ENCODE assay signal across 8 cellular contexts in the genomic region with DNA sequence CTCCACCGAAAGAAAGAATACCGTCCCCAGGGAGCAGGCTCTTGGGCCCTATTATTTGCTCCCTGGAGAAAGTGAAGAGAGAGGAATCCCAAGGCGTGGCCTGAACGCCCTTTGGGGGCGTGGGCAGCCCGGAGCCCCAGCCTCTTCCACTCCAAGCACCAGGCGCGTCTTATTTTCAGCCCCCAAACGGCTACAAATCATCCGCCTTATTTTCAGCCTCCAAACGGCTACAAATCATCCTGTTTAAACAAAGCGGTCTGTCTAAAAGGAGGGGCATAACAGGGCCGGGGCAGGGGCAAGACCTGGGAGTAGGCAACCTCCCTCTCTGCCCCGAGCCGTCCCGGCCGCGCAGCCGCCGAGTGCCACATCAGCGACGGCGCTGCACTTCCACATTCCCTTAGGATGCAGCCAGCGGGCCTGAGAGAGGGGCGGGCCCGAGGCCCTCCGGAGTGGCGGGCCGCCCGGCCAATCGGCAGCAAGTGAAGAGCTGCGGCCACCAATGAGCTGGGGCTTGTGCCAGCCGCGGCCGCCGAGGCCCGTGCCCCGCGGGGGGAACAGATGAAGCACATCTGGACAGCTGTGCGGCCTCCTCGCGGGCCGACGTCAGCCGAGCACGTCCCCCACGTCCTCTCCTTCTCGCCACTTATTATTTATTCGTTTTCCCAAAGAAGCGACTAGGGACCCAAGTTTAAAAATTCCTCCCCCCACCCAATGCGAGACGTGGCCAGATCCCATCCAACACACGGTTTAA. TPM values are rescaled to one million over a fixed set of nuclear protein-coding genes. Genes with fewer than 3 reads are reported as not detected.
A peak's percentile ranks its signal among the peaks of the same experiment; 100 is the strongest.
DNase-seq lines count a peak whose midpoint lies in the region; ATAC-seq and TF ChIP-seq lines count a peak whose summit lies in the region.

A gene with protein sequence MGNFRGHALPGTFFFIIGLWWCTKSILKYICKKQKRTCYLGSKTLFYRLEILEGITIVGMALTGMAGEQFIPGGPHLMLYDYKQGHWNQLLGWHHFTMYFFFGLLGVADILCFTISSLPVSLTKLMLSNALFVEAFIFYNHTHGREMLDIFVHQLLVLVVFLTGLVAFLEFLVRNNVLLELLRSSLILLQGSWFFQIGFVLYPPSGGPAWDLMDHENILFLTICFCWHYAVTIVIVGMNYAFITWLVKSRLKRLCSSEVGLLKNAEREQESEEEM (plus strand): TSS at position 561 of the 751 bp plus-strand sequence. CDS start 62,593 bp downstream, outside the sequence.

- CTCF ChIA-PET in RWPE1 (lab: Yijun Ruan, JAX), result no interaction called here

- H3K4me1 Mint-ChIP-seq in GM23338, result peaks cover 9% of the 10 kb centered on the region
- peaks cover 15% of the 10 kb centered on the region for H3K4me1 Mint-ChIP-seq in neural crest cell
- H3K4me1 Mint-ChIP-seq in stimulated activated naive CD8-positive, alpha-beta T cell treated with anti-CD3 and anti-CD28 coated beads, Interleukin-15, amount 100 ng/mL, for 72 hours, result peaks cover 9% of the 10 kb centered on the region

- H3K4me1 ChIP-seq in GM23338 (ENCODE audit: insufficient read depth), result peaks cover 7% of the 10 kb centered on the region
- peaks cover 24% of the 10 kb centered on the region for H3K4me1 ChIP-seq in foreskin keratinocyte

- H3K4me3 ChIP-seq in GM23338, result peak within 1 kb of the TSS; percentile 74

- 0 out of 2 replicates have a peak, but pooled peaks cover 3% of the 10 kb centered on the region for H3K79me2 ChIP-seq in GM23338 (replicated peaks; ENCODE audit: insufficient read depth)

- peak within 1 kb of the TSS; percentile 87 for H3K4me3 Mint-ChIP-seq in GM23338
- peak within 1 kb of the TSS; percentile 98 for H3K4me3 Mint-ChIP-seq in neural crest cell
- H3K4me3 Mint-ChIP-seq in stimulated activated naive CD8-positive, alpha-beta T cell treated with anti-CD3 and anti-CD28 coated beads, Interleukin-15, amount 100 ng/mL, for 72 hours, result peak within 1 kb of the TSS; percentile 83 to 86

- TF ChIP-seq CTCF in GM23338 (conservative IDR thresholded peaks at IDR 0.05; ENCODE audit: low read depth in 2 of 2), result no peak
- no peak for TF ChIP-seq CTCF in RWPE1 (conservative IDR thresholded peaks at IDR 0.05; ENCODE audit: low read depth)
- peak; percentile 36 for TF ChIP-seq CTCF in foreskin keratinocyte (conservative IDR thresholded peaks at IDR 0.05)
- TF ChIP-seq CTCF in neural crest cell (conservative IDR thresholded peaks at IDR 0.05), result no peak

- H3K9me2 ChIP-seq in GM23338 (ENCODE audit: insufficient read depth), result no peaks in the 10 kb centered on the region

- H3K27ac Mint-ChIP-seq in GM23338 (peak within 1 kb of the TSS; percentile 23), neural crest cell (ENCODE audit: unreplicated experiment) (peak within 1 kb of the TSS; percentile 96)
- H3K27ac Mint-ChIP-seq in stimulated activated naive CD8-positive, alpha-beta T cell treated with anti-CD3 and anti-CD28 coated beads, Interleukin-15, amount 100 ng/mL, for 72 hours, result peak within 1 kb of the TSS in 1 of 2 donors; percentile 10

- POLR2A ChIA-PET in RWPE1 (lab: Yijun Ruan, JAX; ENCODE audit: low non-redundant PET), result interaction anchor here (0.9 kb wide), 1 partner anchor 49 kb away, joined by 3 read pairs; no protein-coding TSS in a partner anchor

- no peaks in the 10 kb centered on the region for H4K20me1 ChIP-seq in GM23338 (replicated peaks; ENCODE audit: insufficient read depth)

- H3K36me3 ChIP-seq in GM23338 (ENCODE audit: insufficient read depth), result no peaks in the 10 kb centered on the region

- DNase-seq in Daoy (ENCODE audit: low read depth), result peak; percentile 98
- peak; percentile 95 for DNase-seq in GM23338 (ENCODE audit: low spot score)
- peak; percentile 93 for DNase-seq in LHCN-M2 (ENCODE audit: low read depth)
- peak; percentile 98 for DNase-seq in RWPE1 (ENCODE audit: low spot score)
- DNase-seq in activated gamma-delta T cell treated with Interleukin-2 at 50 U/mL for 16 hours, result peak; percentile 55
- peak; percentile 81 to 90 for DNase-seq in foreskin keratinocyte
- DNase-seq in neural crest cell (ENCODE audit: low read depth, low spot score), result peak; percentile 96
- DNase-seq in stimulated activated naive CD8-positive, alpha-beta T cell treated with anti-CD3 and anti-CD28 coated beads, Interleukin-15, amount 100 ng/mL, for 72 hours, result peak; percentile 80 to 84

- H3K9me3 Mint-ChIP-seq in GM23338 (no peaks in the 10 kb centered on the region; the same call in 2 of the 3 replicates), neural crest cell (peaks cover 3% of the 10 kb centered on the region)
- H3K9me3 Mint-ChIP-seq in stimulated activated naive CD8-positive, alpha-beta T cell treated with anti-CD3 and anti-CD28 coated beads, Interleukin-15, amount 100 ng/mL, for 72 hours, result no peaks in the 10 kb centered on the region

- H3F3A ChIP-seq in GM23338 (replicated peaks; ENCODE audit: low read depth), result no peaks in the 10 kb centered on the region

- H2AFZ ChIP-seq in GM23338, result peak within 1 kb of the TSS; percentile 90

- peak within 1 kb of the TSS; percentile 80 for H3K4me2 ChIP-seq in GM23338

- H3K36me3 Mint-ChIP-seq in GM23338 (ENCODE audit: low read depth), result no peaks in the 10 kb centered on the region
- no peaks in the 10 kb centered on the region for H3K36me3 Mint-ChIP-seq in neural crest cell (ENCODE audit: low read depth)

- H3K27ac ChIP-seq in GM23338 (ENCODE audit: low read depth) (peak within 1 kb of the TSS; percentile 86), RWPE1 (peak within 1 kb of the TSS; percentile 83), foreskin keratinocyte (peak within 1 kb of the TSS; percentile 50)

- ATAC-seq in GM23338 (peak; percentile 99), foreskin keratinocyte (peak; percentile 98)
- peak; percentile 94 for ATAC-seq in stimulated activated naive CD8-positive, alpha-beta T cell treated with anti-CD3 and anti-CD28 coated beads, Interleukin-15, amount 100 ng/mL, for 72 hours

- peaks cover 2% of the 10 kb centered on the region for H3K27me3 Mint-ChIP-seq in GM23338 (ENCODE audit: insufficient read depth, low read depth, poor library complexity)
- peaks cover 2% of the 10 kb centered on the region for H3K27me3 Mint-ChIP-seq in neural crest cell (ENCODE audit: low read depth)
- peaks cover 45% of the 10 kb centered on the region for H3K27me3 Mint-ChIP-seq in stimulated activated naive CD8-positive, alpha-beta T cell treated with anti-CD3 and anti-CD28 coated beads, Interleukin-15, amount 100 ng/mL, for 72 hours

- no peaks in the 10 kb centered on the region for H3K27me3 ChIP-seq in GM23338 (ENCODE audit: insufficient read depth)
- no peaks in the 10 kb centered on the region for H3K27me3 ChIP-seq in foreskin keratinocyte

TF ChIP-seq in GM23338, 12 proteins besides CTCF, POLR2A, EP300 and RAD21:
- TF ChIP-seq NANOG (IDR thresholded peaks at IDR 0.05; ENCODE audit: borderline replicate concordance) (no peak), CREB1 (CRISPR knock-in tag; IDR thresholded peaks at IDR 0.05; ENCODE audit: low read depth) (peak; percentile 64), EZH2 (IDR thresholded peaks at IDR 0.05; ENCODE audit: low read depth, unreplicated experiment) (no peak), POLR2AphosphoS5 (IDR thresholded peaks at IDR 0.05; ENCODE audit: low read depth) (peak; percentile 77), REST (IDR thresholded peaks at IDR 0.05; ENCODE audit: unreplicated experiment) (no peak)

RNA-seq across cellular contexts. Expression of the gene that starts here (rescaled TPM):
- 24.5 and 26.9 TPM in 2 replicates for total RNA-seq in Daoy (2014; rRNA removed; shearing (Covaris generic))
- 6.5 and 7.0 TPM in 2 replicates for total RNA-seq in GM23338 (2014; rRNA removed; shearing (Covaris generic))
- 11.1 and 12.7 TPM in 2 replicates for polyA plus RNA-seq in GM23338 (2016; fragmentation: Nextera tagmentation; extraction: Ambion mirVana)
- 36.3 and 38.8 TPM in 2 replicates for total RNA-seq in LHCN-M2 (2014; rRNA removed)
- 49.4 TPM for polyA plus RNA-seq in LHCN-M2 (2012)
- total RNA-seq in foreskin keratinocyte, result 16.1 and 19.7 TPM in 2 replicates
- polyA plus RNA-seq in foreskin keratinocyte, result 14.7 and 15.7 TPM in 2 replicates
- total RNA-seq in neural crest cell, result 18.2 and 18.7 TPM in 2 replicates

Comparison
In these comparisons a context has a peak if more than half of its experiments do, and no peak if none do; other contexts are left out.
1. Peak in every context shown above with its lines: DNase-seq, ATAC-seq, H3K4me3 ChIP-seq and H3K27ac ChIP-seq.